ENCODE assay signal across 8 cellular contexts in genomic region chr12:6766651-6767300, GRCh38. TPM values are rescaled to one million over a fixed set of nuclear protein-coding genes. Genes with fewer than 3 reads are reported as not detected.
DNase-seq lines count a peak whose midpoint lies in the region; ATAC-seq and TF ChIP-seq lines count a peak whose summit lies in the region.

No MANE protein-coding gene starts in this region.

- peak; percentile 48 for TF ChIP-seq POLR2A in GM19099 (IDR thresholded peaks at IDR 0.05; ENCODE audit: extremely low read depth, insufficient read length, low read depth)
- peak; percentile 15 to 16 for TF ChIP-seq POLR2A in gastroesophageal sphincter (IDR thresholded peaks at IDR 0.05)

- no peak for TF ChIP-seq EP300 in gastroesophageal sphincter (IDR thresholded peaks at IDR 0.05)

- no peaks in the 10 kb centered on the region for H3K9me3 Mint-ChIP-seq in CD4-positive, alpha-beta T cell
- H3K9me3 Mint-ChIP-seq in neural crest cell, result peaks cover 5% of the 10 kb centered on the region

- H3K27me3 ChIP-seq in CD4-positive, alpha-beta T cell (ENCODE audit: control insufficient read depth, insufficient read depth, low read length), result peaks cover 22% of the 10 kb centered on the region
- H3K27me3 ChIP-seq in gastroesophageal sphincter, result no peaks in the 10 kb centered on the region
- no peaks in the 10 kb centered on the region for H3K27me3 ChIP-seq in aorta (ENCODE audit: control insufficient read depth in 1 of 2, insufficient read depth in 2 of 2, low read length in 1 of 2)

- 0 to 1% methylated on average over 21 to 30 of the region's 86 CpGs for WGBS in gastroesophageal sphincter (ENCODE audit: low coverage in 1 of 2), 2 donors
- WGBS in aorta, 2 donors, result 0 to 1% methylated on average over 43 to 86 of the region's 86 CpGs

- H3K4me1 Mint-ChIP-seq in CD4-positive, alpha-beta T cell (ENCODE audit: low read depth), result peaks cover 51% of the 10 kb centered on the region
- H3K4me1 Mint-ChIP-seq in neural crest cell, result peaks cover 77% of the 10 kb centered on the region

- H3K36me3 Mint-ChIP-seq in CD4-positive, alpha-beta T cell (ENCODE audit: low read depth), result no peaks in the 10 kb centered on the region
- H3K36me3 Mint-ChIP-seq in neural crest cell (ENCODE audit: low read depth), result peaks cover 11% of the 10 kb centered on the region

- intact Hi-C loops in CD4-positive, alpha-beta T cell (cut with DNase I, micrococcal nuclease), result no loop called here
- intact Hi-C loops in aorta (cut with DNase I), result loop anchor here in 1 of 2 donors (1.0 to 5.0 kb wide), 3 partner anchors 13 to 159 kb away; partner anchors contain the start of genes CHD4, MLF2 and SPSB2

- H3K27me3 Mint-ChIP-seq in CD4-positive, alpha-beta T cell, result peaks cover 59% of the 10 kb centered on the region
- peaks cover 6% of the 10 kb centered on the region for H3K27me3 Mint-ChIP-seq in neural crest cell (ENCODE audit: low read depth)

- H3K9me3 ChIP-seq in CD4-positive, alpha-beta T cell (ENCODE audit: control insufficient read depth, low read length), result no peaks in the 10 kb centered on the region
- no peaks in the 10 kb centered on the region for H3K9me3 ChIP-seq in gastroesophageal sphincter
- H3K9me3 ChIP-seq in aorta (ENCODE audit: control insufficient read depth, low read length), result no peaks in the 10 kb centered on the region

- H3K36me3 ChIP-seq in gastroesophageal sphincter (peaks cover 0 to 22% of the 10 kb centered on the region in 2 donors), aorta (ENCODE audit: control insufficient read depth in 1 of 2, insufficient read depth in 2 of 2, low read length in 1 of 2) (peaks cover 0 to 5% of the 10 kb centered on the region in 2 donors)

- H3K27ac ChIP-seq in CD4-positive, alpha-beta T cell (ENCODE audit: low read depth, low read length), result no peak overlapping the region
- peak overlapping the region; percentile 89 to 99 (median 97) for H3K27ac ChIP-seq in gastroesophageal sphincter
- peak overlapping the region; percentile 74 to 91 for H3K27ac ChIP-seq in aorta (ENCODE audit: low read depth in 1 of 2, low read length in 2 of 2)

- H3K4me3 ChIP-seq in gastroesophageal sphincter (peak overlapping the region; percentile 57 to 91), aorta (ENCODE audit: low read length in 2 of 2) (peak overlapping the region; percentile 54 to 94)

- peak; percentile 65 for ATAC-seq in CD4-positive, alpha-beta T cell (ENCODE audit: poor library complexity)
- ATAC-seq in gastroesophageal sphincter, result peak; percentile 63
- peak; percentile 77 for ATAC-seq in aorta (ENCODE audit: low FRiP score)

- peak in 8 of 10 experiments; percentile 28 to 63 (median 42) for DNase-seq in CD4-positive, alpha-beta T cell
- DNase-seq in HK-2 (ENCODE audit: unreplicated experiment) (peak; percentile 79), OCI-M1 (lab: John Stamatoyannopoulos, UW) (peak; percentile 86), neural crest cell (ENCODE audit: low read depth, low spot score) (peak; percentile 66), aorta (peak; percentile 87 to 94)
- DNase-seq in activated naive CD4-positive, alpha-beta T cell treated with anti-CD3 and anti-CD28 coated beads, Interleukin-2, amount 50 U/mL, for 16 hours, result peak; percentile 56

- peak overlapping the region; percentile 93 for H3K4me3 Mint-ChIP-seq in CD4-positive, alpha-beta T cell
- peak overlapping the region; percentile 98 for H3K4me3 Mint-ChIP-seq in neural crest cell

- CTCF ChIA-PET in CD4-positive, alpha-beta T cell (lab: Charles Lee), result interaction anchor here (0.7 to 3.2 kb wide), 20 partner anchors 8 to 213 kb away, joined by 3 to 27 read pairs (median 6); partner anchors contain the start of genes CD4, COPS7A, MLF2 and P3H3

- no peak overlapping the region for H3K27ac Mint-ChIP-seq in CD4-positive, alpha-beta T cell
- peak overlapping the region; percentile 98 for H3K27ac Mint-ChIP-seq in neural crest cell (ENCODE audit: unreplicated experiment)

- H3K4me1 ChIP-seq in gastroesophageal sphincter (peaks cover 0 to 81% (median 46%) of the 10 kb centered on the region in 3 donors), aorta (ENCODE audit: control insufficient read depth in 1 of 2, insufficient read depth in 2 of 2, low read length in 2 of 2) (no peaks in the 10 kb centered on the region)

- TF ChIP-seq CTCF in CD4-positive, alpha-beta T cell (IDR thresholded peaks at IDR 0.05), result peak; percentile 38
- TF ChIP-seq CTCF in gastroesophageal sphincter (IDR thresholded peaks at IDR 0.05) (peak in 3 of 4 experiments; percentile 85 to 87 (median 87)), neural crest cell (conservative IDR thresholded peaks at IDR 0.05) (peak; percentile 78)

- POLR2A ChIA-PET in CD4-positive, alpha-beta T cell (lab: Charles Lee), result interaction anchor here (0.7 to 2.8 kb wide), 17 partner anchors 8 to 153 kb away, joined by 3 to 20 read pairs (median 4); partner anchors contain the start of genes CD4, CDCA3, COPS7A and GPR162

RNA-seq across cellular contexts. Expression of gene PTMS, which starts 0.6 kb away (rescaled TPM):
- 1 to 10 TPM; 1.5 to 1.9 TPM for total RNA-seq in CD4-positive, alpha-beta T cell
- total RNA-seq in gastroesophageal sphincter (100 to 1,000 TPM; 259 to 516 (median 325) TPM), neural crest cell (629 and 669 TPM in 2 replicates), aorta (100 to 1,000 TPM; 358 to 396 TPM)
- 100 to 1,000 TPM; 549 to 584 TPM for polyA plus RNA-seq in aorta

RNA-seq across cellular contexts. Expression of gene LAG3, which starts 5.5 kb away (rescaled TPM):
- 1 to 10 TPM in 1 of 2 experiments, under 1 TPM in 1; 0.82 to 1.4 TPM for total RNA-seq in CD4-positive, alpha-beta T cell
- total RNA-seq in gastroesophageal sphincter, result 1 to 10 TPM in 3 of 4 donors, under 1 TPM in 1; 0.30 to 3.0 (median 1.9) TPM
- 4.7 and 4.9 TPM in 2 replicates for total RNA-seq in neural crest cell
- 1 to 10 TPM; 1.2 to 1.8 TPM for total RNA-seq in aorta
- 1 to 10 TPM in 1 of 2 donors, under 1 TPM in 1; 0.25 to 2.4 TPM for polyA plus RNA-seq in aorta

RNA-seq across cellular contexts. Expression of gene MLF2, which starts 13.8 kb away (rescaled TPM):
- total RNA-seq in CD4-positive, alpha-beta T cell, result 100 to 1,000 TPM; 114 to 121 TPM
- 100 to 1,000 TPM; 140 to 290 (median 216) TPM for total RNA-seq in gastroesophageal sphincter
- total RNA-seq in neural crest cell, result 203 and 217 TPM in 2 replicates
- 100 to 1,000 TPM; 110 to 144 TPM for total RNA-seq in aorta
- polyA plus RNA-seq in aorta, result 100 to 1,000 TPM; 134 to 141 TPM

RNA-seq across cellular contexts. Expression of gene CD4, which starts 22.6 kb away (rescaled TPM):
- 100 to 1,000 TPM; 134 to 136 TPM for total RNA-seq in CD4-positive, alpha-beta T cell
- 10 to 100 TPM in 2 of 4 donors, 1 to 10 TPM in 2; 2.6 to 15.2 (median 9.1) TPM for total RNA-seq in gastroesophageal sphincter
- total RNA-seq in neural crest cell, result 3.8 and 4.1 TPM in 2 replicates
- 10 to 100 TPM; 20.1 to 40.6 TPM for total RNA-seq in aorta
- polyA plus RNA-seq in aorta, result 10 to 100 TPM in 1 of 2 donors, 1 to 10 TPM in 1; 2.1 to 14.3 TPM

RNA-seq across cellular contexts. Expression of gene COPS7A, which starts 42.9 kb away (rescaled TPM):
- 1 to 10 TPM; 9.4 to 9.6 TPM for total RNA-seq in CD4-positive, alpha-beta T cell
- total RNA-seq in gastroesophageal sphincter (10 to 100 TPM; 54.4 to 69.5 (median 55.4) TPM), neural crest cell (37.5 and 37.7 TPM in 2 replicates), aorta (10 to 100 TPM; 47.0 to 50.1 TPM)
- polyA plus RNA-seq in aorta, result 10 to 100 TPM; 43.8 to 70.5 TPM

Comparison
In these comparisons a context has a peak if more than half of its experiments do, and no peak if none do; other contexts are left out.
1. RNA of gene PTMS, which starts 0.6 kb away (total RNA-seq): 629 to 669 TPM in neural crest cell, 358 to 396 TPM in aorta and 259 to 516 TPM in gastroesophageal sphincter; 1.5 to 1.9 TPM in CD4-positive, alpha-beta T cell; every median in the first group is over 10 times any median in the second.
2. Peak in every context shown above with its lines, with median percentiles within 50 percentile points of each other: ATAC-seq, DNase-seq and CTCF ChIP-seq.